ENCODE assay signal across 1 cellular context in genomic region chr6:38573800-38574395, GRCh38.
TF ChIP-seq lines count a peak whose summit lies in the region.

No MANE protein-coding gene starts in this region.

TF ChIP-seq in K562, 482 proteins besides CTCF, POLR2A, EP300 and RAD21 (continues in another document):
- TF ChIP-seq SMARCA4 (IDR thresholded peaks at IDR 0.05) (peak; percentile 80), CHD4 (IDR thresholded peaks at IDR 0.05; ENCODE audit: insufficient read depth, insufficient replicate concordance, low read depth, low read length, poor library complexity, severe bottlenecking) (no peak), ZNF41 (CRISPR knock-in tag; conservative IDR thresholded peaks at IDR 0.05) (no peak), UBTF (IDR thresholded peaks at IDR 0.05; ENCODE audit: borderline replicate concordance in 1 of 2, low read depth in 2 of 2, low read length in 2 of 2) (0 out of 4 replicates have a peak, but pooled peaks of 1 of the 2 experiments have one; percentile 31), HSF4 (CRISPR knock-in tag; IDR thresholded peaks at IDR 0.05; ENCODE audit: borderline replicate concordance) (no peak), ZNF197 (CRISPR knock-in tag; IDR thresholded peaks at IDR 0.05; ENCODE audit: low read depth) (no peak), MBD2 (IDR thresholded peaks at IDR 0.05; ENCODE audit: borderline replicate concordance, low read depth) (no peak), HNRNPH1 (optimal IDR thresholded peaks at IDR 0.05; ENCODE audit: low read depth, low read length) (no peak), ARID1B (IDR thresholded peaks at IDR 0.05) (peak; percentile 75), ZNF12 (CRISPR knock-in tag; IDR thresholded peaks at IDR 0.05) (no peak), ZNF79 (CRISPR knock-in tag; IDR thresholded peaks at IDR 0.05; ENCODE audit: low read depth) (no peak), ZNF589 (CRISPR knock-in tag; IDR thresholded peaks at IDR 0.05; ENCODE audit: low read depth) (no peak), FOXJ3 (CRISPR knock-in tag; IDR thresholded peaks at IDR 0.05) (no peak), MTA2 (IDR thresholded peaks at IDR 0.05; ENCODE audit: low read depth) (peak; percentile 4; the same call in 1 of the 2 replicates), CEBPZ (IDR thresholded peaks at IDR 0.05; ENCODE audit: borderline replicate concordance, low read depth, low read length) (no peak), PATZ1 (CRISPR knock-in tag; IDR thresholded peaks at IDR 0.05; ENCODE audit: borderline replicate concordance) (no peak), C11orf30 (IDR thresholded peaks at IDR 0.05; ENCODE audit: low read depth) (peak; percentile 97), SNRNP70 (optimal IDR thresholded peaks at IDR 0.05; ENCODE audit: low read depth, low read length) (no peak), ZNF277 (CRISPR knock-in tag; IDR thresholded peaks at IDR 0.05; ENCODE audit: borderline replicate concordance) (no peak), MCM7 (IDR thresholded peaks at IDR 0.05) (no peak), ZNF436 (CRISPR knock-in tag; IDR thresholded peaks at IDR 0.05) (no peak), ZNF133 (CRISPR knock-in tag; IDR thresholded peaks at IDR 0.05) (no peak), THAP12 (CRISPR knock-in tag; IDR thresholded peaks at IDR 0.05) (no peak), NRF1 (conservative IDR thresholded peaks at IDR 0.05 in 1 of 2, IDR thresholded peaks at IDR 0.05 in 1 of 2) (no peak), SMARCE1 (IDR thresholded peaks at IDR 0.05) (peak; percentile 63; the same call in 1 of the 2 replicates), HNRNPLL (IDR thresholded peaks at IDR 0.05; ENCODE audit: low read depth, low read length, poor library complexity, severe bottlenecking) (no peak), ZNF184 (CRISPR knock-in tag; IDR thresholded peaks at IDR 0.05) (no peak), HMGN3 (IDR thresholded peaks at IDR 0.05; ENCODE audit: borderline replicate concordance, extremely low read depth, insufficient read length, low read depth, low read length) (no peak), SMARCC2 (IDR thresholded peaks at IDR 0.05; ENCODE audit: low read depth) (no peak; the same call in 1 of the 2 replicates), ZKSCAN1 (IDR thresholded peaks at IDR 0.05; ENCODE audit: low read depth, low read length) (no peak), CBFA2T3 (IDR thresholded peaks at IDR 0.05) (peak; percentile 73), ZZZ3 (IDR thresholded peaks at IDR 0.05) (no peak), MEIS2 (IDR thresholded peaks at IDR 0.05; ENCODE audit: partially characterized antibody) (peak; percentile 19), FUS (optimal IDR thresholded peaks at IDR 0.05; ENCODE audit: low read depth, low read length) (no peak), PML (IDR thresholded peaks at IDR 0.05; ENCODE audit: low read length) (no peak), MCM5 (IDR thresholded peaks at IDR 0.05; ENCODE audit: low read depth) (no peak), ZNF551 (CRISPR knock-in tag; IDR thresholded peaks at IDR 0.05) (no peak), SRF (CRISPR knock-in tag; IDR thresholded peaks at IDR 0.05) (peak in 1 of 2 experiments; percentile 72; a peak in 1 of 4 replicates), CLOCK (CRISPR knock-in tag; IDR thresholded peaks at IDR 0.05; ENCODE audit: borderline replicate concordance) (no peak), ZNF785 (CRISPR knock-in tag; IDR thresholded peaks at IDR 0.05) (no peak), MAFK (IDR thresholded peaks at IDR 0.05; ENCODE audit: low read length) (peak; percentile 81), NEUROD1 (IDR thresholded peaks at IDR 0.05; ENCODE audit: borderline replicate concordance, low read depth, low read length, partially characterized antibody) (no peak), MXD1 (CRISPR knock-in tag; IDR thresholded peaks at IDR 0.05; ENCODE audit: borderline replicate concordance, poor library complexity, severe bottlenecking) (no peak), RCOR1 (IDR thresholded peaks at IDR 0.05; ENCODE audit: borderline replicate concordance in 1 of 2, low read depth in 2 of 2, low read length in 2 of 2) (peak in 1 of 2 experiments; percentile 76; a peak in 1 of 4 replicates), ETV6 (IDR thresholded peaks at IDR 0.05; ENCODE audit: borderline replicate concordance in 1 of 2, low read depth in 2 of 2, low read length in 1 of 2) (no peak), ETV6 (CRISPR knock-in tag; IDR thresholded peaks at IDR 0.05; ENCODE audit: borderline replicate concordance) (no peak), RBFOX2 (IDR thresholded peaks at IDR 0.05; ENCODE audit: low read depth, low read length) (no peak), DDX20 (tag; IDR thresholded peaks at IDR 0.05; ENCODE audit: low read depth) (no peak), STAT6 (CRISPR knock-in tag; IDR thresholded peaks at IDR 0.05) (no peak), MTA3 (IDR thresholded peaks at IDR 0.05; ENCODE audit: borderline replicate concordance) (no peak)
